9 cellular contexts compared by ENCODE assay signal in genomic region chr11:95606824-95607223, GRCh38.
"Had no signal": no experiment of that assay in that cellular context is flagged by ENCODE, and none has a peak within 500 bp of the region (broad histone marks: within the 10 kb centered on the region; RNA-seq: fewer than 3 reads in every experiment).

No MANE protein-coding gene starts in this region.

- H3K4me3 ChIP-seq: GM23338, HAP-1 had no signal

- H3K27me3 Mint-ChIP-seq: IgD-negative memory B cell had no signal

- H3K4me3 Mint-ChIP-seq: GM23338, HFFc6 had no signal

- H3K9me3 ChIP-seq: HAP-1 had no signal

- H3K36me3 Mint-ChIP-seq: IgD-negative memory B cell had no signal

- FAIRE-seq: HepG2 had no signal

- H3K36me3 ChIP-seq: HAP-1 had no signal

- H3K4me2 ChIP-seq: GM23338 had no signal

- DNase-seq: H7, HFFc6, KG1 had no signal

- H3K9me3 Mint-ChIP-seq: GM23338, HFFc6, IgD-negative memory B cell had no signal

- H3K27ac Mint-ChIP-seq: GM23338, HFFc6 had no signal

- H3K27ac ChIP-seq: HL-60 had no signal

- ATAC-seq: GM23338, HCT116, HepG2 had no signal

- H2AFZ ChIP-seq: GM23338 had no signal
